Comparison of ENCODE assay signal across 8 cellular contexts in genomic region chr11:102780491-102780918, GRCh38.
DNase-seq lines count a peak whose midpoint lies in the region; ATAC-seq, FAIRE-seq and TF ChIP-seq lines count a peak whose summit lies in the region.

MMP10 (minus strand) TSS chr11:102780628; CDS start chr11:102780591, 37 bp downstream.

- TF ChIP-seq CTCF in SU-DHL-6 (IDR thresholded peaks at IDR 0.05; ENCODE audit: insufficient read depth, low read length, poor library complexity, severe bottlenecking) = peak; percentile 12
- TF ChIP-seq CTCF in coronary artery (IDR thresholded peaks at IDR 0.05) = no peak

- H3K79me2 ChIP-seq in SU-DHL-6 (ENCODE audit: insufficient read depth, low read length) = no peaks in the 10 kb centered on the region

- no peaks in the 10 kb centered on the region for H3F3A ChIP-seq in SU-DHL-6 (ENCODE audit: insufficient read depth)

- no peaks in the 10 kb centered on the region for H3K36me3 ChIP-seq in SU-DHL-6 (ENCODE audit: low read length)

- FAIRE-seq in islet of Langerhans (lab: Jason Lieb, UNC) = peak; percentile 33

- H3K27me3 ChIP-seq in SU-DHL-6 (ENCODE audit: low read length) = no peaks in the 10 kb centered on the region

- no peak within 1 kb of the TSS for H3K27ac ChIP-seq in SU-DHL-6 (ENCODE audit: low read depth, low read length)
- no peak within 1 kb of the TSS for H3K27ac ChIP-seq in coronary artery

- H3K4me3 ChIP-seq in SU-DHL-6 (ENCODE audit: insufficient read depth, low read length, poor library complexity, severe bottlenecking) (no peak within 1 kb of the TSS), coronary artery (no peak within 1 kb of the TSS)

- no peak within 1 kb of the TSS for H3K4me2 ChIP-seq in SU-DHL-6 (ENCODE audit: low read depth, low read length, poor library complexity, severe bottlenecking)

- H3K9me2 ChIP-seq in SU-DHL-6 (replicated peaks; ENCODE audit: insufficient read depth, low read length) = no peaks in the 10 kb centered on the region

- H4K20me1 ChIP-seq in SU-DHL-6 (ENCODE audit: low read depth, low read length) = no peaks in the 10 kb centered on the region

- DNase-seq in COLO829 (ENCODE audit: low spot score) (peak; percentile 64), coronary artery (ENCODE audit: low spot score) (no peak), putamen (ENCODE audit: low spot score) (no peak)

- no peaks in the 10 kb centered on the region for H3K9me3 ChIP-seq in SU-DHL-6 (ENCODE audit: insufficient read depth, low read length)

- no peak within 1 kb of the TSS for H2AFZ ChIP-seq in SU-DHL-6 (ENCODE audit: low read depth, low read length, severe bottlenecking)

- ATAC-seq in HG03442 (IDR thresholded peaks at IDR 0.05; ENCODE audit: unreplicated experiment) (peak; percentile 45), GM18519 (IDR thresholded peaks at IDR 0.05; ENCODE audit: low FRiP score, unreplicated experiment) (no peak), GM19467 (IDR thresholded peaks at IDR 0.05; ENCODE audit: unreplicated experiment) (no peak)

- no peak within 1 kb of the TSS for H3K9ac ChIP-seq in SU-DHL-6 (ENCODE audit: low read length)
